27 cellular contexts compared by ENCODE assay signal in the genomic region with DNA sequence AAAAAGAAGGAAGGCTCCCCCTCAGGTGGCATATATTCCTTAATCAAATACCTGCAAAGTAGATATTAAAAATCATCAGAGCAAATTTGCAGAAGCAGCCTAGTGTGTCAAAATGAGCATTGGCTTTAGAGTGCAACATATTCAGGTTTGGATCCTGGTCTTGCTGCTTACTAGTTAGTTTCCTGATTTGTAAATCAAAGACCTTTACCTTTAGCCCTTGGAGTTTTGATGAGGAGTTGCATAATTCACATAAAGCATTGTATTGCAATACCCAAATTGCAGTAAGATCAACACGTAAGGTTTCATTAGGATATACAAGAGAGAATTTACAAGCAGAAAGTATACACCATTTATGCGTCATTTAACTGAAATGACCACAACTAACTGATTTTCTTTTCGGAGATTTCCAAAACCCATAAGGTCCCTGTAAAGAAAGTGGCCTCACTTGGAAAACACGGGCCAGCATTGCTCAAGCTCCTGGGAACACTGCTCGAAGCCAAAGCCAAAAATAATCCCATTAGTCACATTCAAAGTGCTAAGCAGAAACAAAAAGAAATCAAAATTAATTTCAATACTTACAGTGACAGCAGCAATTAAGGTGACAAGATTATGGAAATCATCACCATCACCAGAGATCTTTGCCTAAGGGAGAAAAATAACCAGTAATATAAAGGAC.
"Had no signal": no experiment of that assay in that cellular context is flagged by ENCODE, and none has a peak within 500 bp of the region (broad histone marks: within the 10 kb centered on the region; RNA-seq: fewer than 3 reads in every experiment).

No MANE protein-coding gene starts in this region.

- H3K27me3 ChIP-seq: colonic mucosa, foreskin keratinocyte, tibial nerve, upper lobe of left lung had no signal

- DNase-seq: colonic mucosa; effector CD8-positive, alpha-beta T cell; endodermal cell; foreskin keratinocyte; glutamatergic neuron; heart right ventricle; hippocampal formation; islet precursor cell; kidney glomerular epithelial cell; left colon; left ventricle myocardium superior; lower lobe of right lung; mucosa of descending colon; naive thymus-derived CD8-positive, alpha-beta T cell; nephron progenitor cell; right cardiac atrium; small intestine; stimulated activated CD4-positive, alpha-beta T cell treated with anti-CD3 and anti-CD28 coated beads, Interleukin-15, amount 100 ng/mL, for 24 hours; stimulated activated CD4-positive, alpha-beta T cell treated with anti-CD3 and anti-CD28 coated beads, Interleukin-2, amount 100 ng/mL, for 48 hours; stimulated activated naive B cell treated with anti-CD40 and anti-IgM and Interleukin-4, amounts not matched to agents 10 μg/mL and 1 μg/mL and 100 μg/mL, for 72 hours; upper lobe of left lung had no signal

- H3K4me1 ChIP-seq: colonic mucosa, foreskin keratinocyte, heart right ventricle, lower lobe of right lung, prostate gland, tibial nerve, upper lobe of left lung had no signal

- ATAC-seq: esophagus mucosa; foreskin keratinocyte; heart right ventricle; left colon; left ventricle myocardium superior; lower lobe of right lung; mucosa of descending colon; naive thymus-derived CD8-positive, alpha-beta T cell; right cardiac atrium; stimulated activated naive B cell treated with anti-CD40 and anti-IgM and Interleukin-4, amounts not matched to agents 10 μg/mL and 1 μg/mL and 100 μg/mL, for 72 hours had no signal

- H3K36me3 ChIP-seq: colonic mucosa, heart right ventricle, lower lobe of right lung, prostate gland, thoracic aorta, tibial nerve, upper lobe of left lung had no signal

- H3K9me3 ChIP-seq: colonic mucosa, mucosa of descending colon, prostate gland, thoracic aorta had no signal

- H3K27ac ChIP-seq: colonic mucosa, epithelial cell of prostate, foreskin keratinocyte, heart right ventricle, lower lobe of right lung, prostate gland, tibial nerve, upper lobe of left lung had no signal

- FAIRE-seq: small intestine, urothelium cell line had no signal

- H3K4me3 ChIP-seq: colonic mucosa, heart right ventricle, lower lobe of right lung, mucosa of descending colon, prostate gland, thoracic aorta, tibial nerve, upper lobe of left lung had no signal
